1 cellular context compared by ENCODE assay signal in genomic region chr2:110737783-110738182, GRCh38.
A peak's percentile ranks its signal among the peaks of the same experiment; 100 is the strongest.
TF ChIP-seq lines count a peak whose summit lies in the region.

No MANE protein-coding gene starts in this region.

TF ChIP-seq in H1, 55 proteins besides CTCF, POLR2A, EP300 and RAD21:
- no peak for TF ChIP-seq SP2 (IDR thresholded peaks at IDR 0.05; ENCODE audit: low read length)
- no peak for TF ChIP-seq SAP30 (IDR thresholded peaks at IDR 0.05; ENCODE audit: insufficient read depth, insufficient replicate concordance, low read length)
- TF ChIP-seq YY1 (IDR thresholded peaks at IDR 0.05; ENCODE audit: low read depth, low read length) = peak; percentile 33; the same call in 1 of the 2 replicates
- no peak for TF ChIP-seq PHF8 (conservative IDR thresholded peaks at IDR 0.05; ENCODE audit: low read depth, low read length)
- no peak for TF ChIP-seq NANOG (IDR thresholded peaks at IDR 0.05; ENCODE audit: insufficient read depth, low read depth, low read length, poor library complexity, severe bottlenecking)
- no peak for TF ChIP-seq KDM5A (IDR thresholded peaks at IDR 0.05; ENCODE audit: low read length)
